ENCODE assay signal across 8 cellular contexts in the genomic region with DNA sequence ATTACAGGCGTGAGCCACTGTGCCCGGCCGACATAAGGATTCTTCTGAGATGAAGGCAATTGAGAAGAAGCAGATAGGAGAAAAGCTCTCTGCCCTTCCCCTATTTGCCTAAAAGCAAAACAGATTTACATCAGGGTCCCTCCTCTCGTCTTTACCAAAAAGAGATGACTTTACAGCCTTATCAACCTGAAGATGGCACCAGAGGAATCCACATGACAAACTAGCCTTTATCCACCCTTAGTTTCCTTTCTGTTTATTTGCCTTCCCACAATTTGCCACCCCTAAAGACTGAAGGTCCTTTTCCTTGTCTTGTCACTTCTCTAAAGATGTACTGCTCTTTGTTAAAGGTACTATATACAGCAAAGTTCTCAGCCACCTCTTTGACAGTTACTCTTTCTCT.
A peak's percentile ranks its signal among the peaks of the same experiment; 100 is the strongest.
DNase-seq lines count a peak whose midpoint lies in the region; ATAC-seq and TF ChIP-seq lines count a peak whose summit lies in the region.
"Had no signal": no experiment of that assay in that cellular context is flagged by ENCODE, and none has a peak within 500 bp of the region (broad histone marks: within the 10 kb centered on the region; RNA-seq: fewer than 3 reads in every experiment).

No MANE protein-coding gene starts in this region.

- CTCF ChIA-PET in GM10248 (lab: Yijun Ruan, JAX): interaction anchor here (0.6 to 4.3 kb wide), 11 partner anchors 9 to 494 kb away, joined by 3 to 36 read pairs (median 3); no protein-coding TSS in a partner anchor

- no peaks in the 10 kb centered on the region for H3K9me3 ChIP-seq in adipocyte (ENCODE audit: control insufficient read depth, low read length)

- H3K9ac ChIP-seq in adipocyte (ENCODE audit: low read length): no peak overlapping the region

- peak; percentile 34 for TF ChIP-seq CTCF in GM10248 (IDR thresholded peaks at IDR 0.05; ENCODE audit: control extremely low read depth, extremely low read depth, low read depth, missing control alignments)

- H3K4me1 ChIP-seq in adipocyte (ENCODE audit: control insufficient read depth, insufficient read depth, low read length): no peaks in the 10 kb centered on the region

- no peak overlapping the region for H3K4me3 ChIP-seq in adipocyte (ENCODE audit: low read length)
- H3K4me3 ChIP-seq: cardiac muscle cell had no signal

- ATAC-seq in HG02870 (IDR thresholded peaks at IDR 0.05; ENCODE audit: unreplicated experiment): peak; percentile 57
- no peak for ATAC-seq in GM18502 (IDR thresholded peaks at IDR 0.05; ENCODE audit: poor library complexity, unreplicated experiment)
- no peak for ATAC-seq in HG02981 (IDR thresholded peaks at IDR 0.05; ENCODE audit: unreplicated experiment)

- no peaks in the 10 kb centered on the region for H3K27me3 ChIP-seq in adipocyte (replicated peaks; ENCODE audit: control insufficient read depth, insufficient read depth, low read length)
- H3K27me3 ChIP-seq: cardiac muscle cell had no signal

- no peaks in the 10 kb centered on the region for H3K36me3 ChIP-seq in adipocyte (ENCODE audit: control insufficient read depth, insufficient read depth, low read length, severe bottlenecking)
- H3K36me3 ChIP-seq: cardiac muscle cell had no signal

- POLR2A ChIA-PET in GM10248 (lab: Yijun Ruan, JAX): no interaction called here

- DNase-seq in GM10248 (ENCODE audit: extremely low spot score) (no peak), adipocyte (ENCODE audit: low read depth) (peak; percentile 30), myocyte (ENCODE audit: low read depth) (peak; percentile 40), cerebellum (ENCODE audit: low spot score) (no peak)

Comparison
In these comparisons a context has a peak if more than half of its experiments do, and no peak if none do; other contexts are left out.
1. DNase-seq: peak in adipocyte (single experiment) and myocyte (single experiment); none in GM10248 (single experiment) and cerebellum (single experiment).